In genomic region chrX:840556-840955, GRCh38 we compare ENCODE assay signal across 22 cellular contexts.
"Had no signal": no experiment of that assay in that cellular context is flagged by ENCODE, and none has a peak within 500 bp of the region (broad histone marks: within the 10 kb centered on the region; RNA-seq: fewer than 3 reads in every experiment).

No MANE protein-coding gene starts in this region.

- DNase-seq: dermis blood vessel endothelial cell; effector memory CD4-positive, alpha-beta T cell; gastrocnemius medialis; head of caudate nucleus; left ventricle myocardium superior; lower lobe of right lung; natural killer cell; ovary; posterior cingulate gyrus; retina; right lobe of liver; small intestine; stimulated activated CD4-positive, alpha-beta T cell treated with anti-CD3 and anti-CD28 coated beads, Interleukin-15, amount 100 ng/mL, for 24 hours; stimulated activated CD4-positive, alpha-beta T cell treated with anti-CD3 and anti-CD28 coated beads, Interleukin-2, amount 100 ng/mL, for 48 hours; stimulated activated naive B cell treated with anti-CD40 and anti-IgM and Interleukin-4, amounts not matched to agents 10 μg/mL and 1 μg/mL and 100 μg/mL, for 72 hours; upper lobe of right lung had no signal

- H3K27ac ChIP-seq: coronary artery, gastrocnemius medialis, lower lobe of right lung, ovary, right lobe of liver, thoracic aorta, tibial nerve, upper lobe of right lung, vagina had no signal

- H3K4me1 Mint-ChIP-seq: memory B cell; natural killer cell; stimulated activated naive B cell treated with anti-CD40 and anti-IgM and Interleukin-4, amounts not matched to agents 10 μg/mL and 1 μg/mL and 100 μg/mL, for 72 hours had no signal

- H3K27me3 Mint-ChIP-seq: stimulated activated naive CD8-positive, alpha-beta T cell treated with anti-CD3 and anti-CD28 coated beads, Interleukin-15, Interleukin-2, amounts not matched to agents 100 ng/mL and 50 ng/mL, for 24 hours had no signal

- H3K36me3 ChIP-seq: gastrocnemius medialis, lower lobe of right lung, ovary, right lobe of liver, thoracic aorta, tibial nerve, upper lobe of right lung, vagina had no signal

- H3K36me3 Mint-ChIP-seq: memory B cell; natural killer cell; stimulated activated naive B cell treated with anti-CD40 and anti-IgM and Interleukin-4, amounts not matched to agents 10 μg/mL and 1 μg/mL and 100 μg/mL, for 72 hours had no signal

- H3K4me3 Mint-ChIP-seq: memory B cell; natural killer cell; stimulated activated naive B cell treated with anti-CD40 and anti-IgM and Interleukin-4, amounts not matched to agents 10 μg/mL and 1 μg/mL and 100 μg/mL, for 72 hours; stimulated activated naive CD8-positive, alpha-beta T cell treated with anti-CD3 and anti-CD28 coated beads, Interleukin-15, Interleukin-2, amounts not matched to agents 100 ng/mL and 50 ng/mL, for 24 hours had no signal

- H3K9me3 Mint-ChIP-seq: stimulated activated naive CD8-positive, alpha-beta T cell treated with anti-CD3 and anti-CD28 coated beads, Interleukin-15, Interleukin-2, amounts not matched to agents 100 ng/mL and 50 ng/mL, for 24 hours had no signal

- H3K27me3 ChIP-seq: gastrocnemius medialis, ovary, right lobe of liver, tibial nerve, upper lobe of right lung, vagina had no signal

- H3K27ac Mint-ChIP-seq: memory B cell; natural killer cell; stimulated activated naive B cell treated with anti-CD40 and anti-IgM and Interleukin-4, amounts not matched to agents 10 μg/mL and 1 μg/mL and 100 μg/mL, for 72 hours; stimulated activated naive CD8-positive, alpha-beta T cell treated with anti-CD3 and anti-CD28 coated beads, Interleukin-15, Interleukin-2, amounts not matched to agents 100 ng/mL and 50 ng/mL, for 24 hours had no signal

- H3K4me1 ChIP-seq: gastrocnemius medialis, lower lobe of right lung, right lobe of liver, tibial nerve, upper lobe of right lung, vagina had no signal

- ATAC-seq: gastrocnemius medialis; left ventricle myocardium superior; lower lobe of right lung; natural killer cell; right lobe of liver; stimulated activated naive B cell treated with anti-CD40 and anti-IgM and Interleukin-4, amounts not matched to agents 10 μg/mL and 1 μg/mL and 100 μg/mL, for 72 hours; upper lobe of right lung had no signal

- H3K4me3 ChIP-seq: coronary artery, gastrocnemius medialis, lower lobe of right lung, ovary, right lobe of liver, thoracic aorta, tibial nerve, upper lobe of right lung, vagina had no signal

- H3K9me3 ChIP-seq: right lobe of liver had no signal
